In genomic region chr2:132676999-132677398, GRCh38 we compare ENCODE assay signal across 16 cellular contexts. TPM values are rescaled to one million over a fixed set of nuclear protein-coding genes. Genes with fewer than 3 reads are reported as not detected.
DNase-seq lines count a peak whose midpoint lies in the region; ATAC-seq, FAIRE-seq and TF ChIP-seq lines count a peak whose summit lies in the region.
"Had no signal": no experiment of that assay in that cellular context is flagged by ENCODE, and none has a peak within 500 bp of the region (broad histone marks: within the 10 kb centered on the region; RNA-seq: fewer than 3 reads in every experiment).

No MANE protein-coding gene starts in this region.

- H3K4me3 ChIP-seq in endothelial cell of umbilical vein (replicated peaks in 1 of 3; ENCODE audit: insufficient read depth in 1 of 3, low read depth in 1 of 3, low read length in 3 of 3): no peak overlapping the region
- H3K4me3 ChIP-seq: GM23338 had no signal

- ATAC-seq in stimulated activated naive B cell treated with anti-CD40 and anti-IgM and Interleukin-4, amounts not matched to agents 10 μg/mL and 1 μg/mL and 100 μg/mL, for 72 hours (replicated peaks): no peak
- ATAC-seq: GM23338, left ventricle myocardium superior, sciatic nerve had no signal

- peaks cover 10% of the 10 kb centered on the region for H3K4me1 ChIP-seq in endothelial cell of umbilical vein (ENCODE audit: control insufficient read depth, extremely low read depth, insufficient read depth, low read length)
- H3K4me1 ChIP-seq: BE2C had no signal

- H3K36me3 ChIP-seq in endothelial cell of umbilical vein (ENCODE audit: control insufficient read depth in 2 of 2, extremely low read depth in 1 of 2, insufficient read depth in 2 of 2, low read length in 2 of 2): no peaks in the 10 kb centered on the region
- H3K36me3 ChIP-seq: BE2C had no signal

- no peaks in the 10 kb centered on the region for H3K9me3 ChIP-seq in endothelial cell of umbilical vein (replicated peaks; ENCODE audit: control insufficient read depth, insufficient read depth, low read length)
- H3K9me3 ChIP-seq: BE2C had no signal

- no peak overlapping the region for H3K4me2 ChIP-seq in endothelial cell of umbilical vein (ENCODE audit: insufficient read depth, low read length)
- H3K4me2 ChIP-seq: GM23338 had no signal

- intact Hi-C loops in endothelial cell of umbilical vein (cut with micrococcal nuclease): no loop called here

- no TSS peak for BruUV-seq in endothelial cell of umbilical vein (replicated peaks; lab: Mats Ljungman, UMichigan)

- no peak overlapping the region for H3K9ac ChIP-seq in endothelial cell of umbilical vein (replicated peaks; ENCODE audit: extremely low read depth, insufficient read depth, low read length)

- no peaks in the 10 kb centered on the region for H3K4me1 Mint-ChIP-seq in stimulated activated naive B cell treated with anti-CD40 and anti-IgM and Interleukin-4, amounts not matched to agents 10 μg/mL and 1 μg/mL and 100 μg/mL, for 72 hours
- H3K4me1 Mint-ChIP-seq: GM23338 had no signal

- H3K9me1 ChIP-seq in endothelial cell of umbilical vein (replicated peaks; ENCODE audit: control insufficient read depth, extremely low read depth, insufficient read depth, low read length): no peaks in the 10 kb centered on the region

- no peak for TF ChIP-seq POLR2A in endothelial cell of umbilical vein (IDR thresholded peaks at IDR 0.05; ENCODE audit: low read depth, low read length)

- DNase-seq in A172 (ENCODE audit: low spot score): peak; percentile 10
- DNase-seq in OCI-M1 (lab: John Stamatoyannopoulos, UW): peak; percentile 3
- peak; percentile 22 for DNase-seq in endothelial cell of umbilical vein (ENCODE audit: low read depth, low spot score)
- no peak for DNase-seq in SKM-1 (lab: John Stamatoyannopoulos, UW; ENCODE audit: unreplicated experiment)
- DNase-seq in NCI-H1417 treated with DMSO at 0.1 percent for 48 hours (lab: John Stamatoyannopoulos, UW): no peak
- DNase-seq in stimulated activated naive B cell treated with anti-CD40 and anti-IgM and Interleukin-4, amounts not matched to agents 10 μg/mL and 1 μg/mL and 100 μg/mL, for 72 hours: no peak
- DNase-seq in occipital lobe (lab: John Stamatoyannopoulos, UW): no peak
- DNase-seq: BE2C; left ventricle myocardium superior; nephron progenitor cell; stimulated activated CD4-positive, alpha-beta T cell treated with anti-CD3 and anti-CD28 coated beads, Interleukin-4, amount 100 ng/mL, for 4 hours; stimulated activated naive CD4-positive, alpha-beta T cell had no signal

- peaks cover 21 to 27% of the 10 kb centered on the region in 2 donors for H3K27me3 Mint-ChIP-seq in stimulated activated naive B cell treated with anti-CD40 and anti-IgM and Interleukin-4, amounts not matched to agents 10 μg/mL and 1 μg/mL and 100 μg/mL, for 72 hours

- dilution Hi-C loops in endothelial cell of umbilical vein (cut with MboI; ENCODE audit: extremely low pct_ligation_motif_present, low sequenced_read_pairs): no loop called here

- no peaks in the 10 kb centered on the region for H3K9me3 Mint-ChIP-seq in stimulated activated naive B cell treated with anti-CD40 and anti-IgM and Interleukin-4, amounts not matched to agents 10 μg/mL and 1 μg/mL and 100 μg/mL, for 72 hours
- H3K9me3 Mint-ChIP-seq: GM23338, nephron progenitor cell had no signal

- H3K79me2 ChIP-seq in endothelial cell of umbilical vein (ENCODE audit: control insufficient read depth, insufficient read depth, low read length): no peaks in the 10 kb centered on the region

- no peak overlapping the region for H3K4me3 Mint-ChIP-seq in stimulated activated naive B cell treated with anti-CD40 and anti-IgM and Interleukin-4, amounts not matched to agents 10 μg/mL and 1 μg/mL and 100 μg/mL, for 72 hours
- H3K4me3 Mint-ChIP-seq: GM23338, nephron progenitor cell had no signal

- FAIRE-seq in endothelial cell of umbilical vein (lab: Jason Lieb, UNC): peak; percentile 8
- FAIRE-seq: endometrium had no signal

- no peak overlapping the region for H3K27ac Mint-ChIP-seq in stimulated activated naive B cell treated with anti-CD40 and anti-IgM and Interleukin-4, amounts not matched to agents 10 μg/mL and 1 μg/mL and 100 μg/mL, for 72 hours
- H3K27ac Mint-ChIP-seq: GM23338, nephron progenitor cell had no signal

- no peak overlapping the region for H3K27ac ChIP-seq in endothelial cell of umbilical vein (ENCODE audit: insufficient read depth, low read depth, low read length)

- CTCF ChIA-PET in endothelial cell of umbilical vein (lab: Charles Lee): interaction anchor here (0.7 to 2.1 kb wide), 10 partner anchors 14 to 1167 kb away, joined by 3 to 13 read pairs (median 4); no protein-coding TSS in a partner anchor

- no peaks in the 10 kb centered on the region for H3K36me3 Mint-ChIP-seq in stimulated activated naive B cell treated with anti-CD40 and anti-IgM and Interleukin-4, amounts not matched to agents 10 μg/mL and 1 μg/mL and 100 μg/mL, for 72 hours

- TF ChIP-seq CTCF in GM12873 (IDR thresholded peaks at IDR 0.05; ENCODE audit: insufficient read depth, low read depth, low read length, missing control alignments) (peak; percentile 5), endothelial cell of umbilical vein (IDR thresholded peaks at IDR 0.05; ENCODE audit: extremely low read depth in 1 of 2, insufficient read depth in 1 of 2, low read depth in 1 of 2, low read length in 2 of 2) (no peak)

- no peaks in the 10 kb centered on the region for H3K27me3 ChIP-seq in endothelial cell of umbilical vein (ENCODE audit: control insufficient read depth in 2 of 2, insufficient read depth in 2 of 2, low read length in 2 of 2)
- H3K27me3 ChIP-seq: BE2C had no signal

- POLR2A ChIA-PET in endothelial cell of umbilical vein (lab: Charles Lee): no interaction called here

- H2AFZ ChIP-seq in endothelial cell of umbilical vein (ENCODE audit: low read depth, low read length): no peak overlapping the region
- H2AFZ ChIP-seq: GM23338 had no signal

- H4K20me1 ChIP-seq in endothelial cell of umbilical vein (replicated peaks; ENCODE audit: control insufficient read depth, extremely low read depth, insufficient read depth, low read length): no peaks in the 10 kb centered on the region

TF ChIP-seq in endothelial cell of umbilical vein, 7 proteins besides CTCF, POLR2A, EP300 and RAD21:
- TF ChIP-seq GATA2 (IDR thresholded peaks at IDR 0.05; ENCODE audit: insufficient read depth, insufficient read length, low read depth, low read length) (no peak), MAX (IDR thresholded peaks at IDR 0.05; ENCODE audit: insufficient read depth, insufficient read length) (no peak), EZH2 (IDR thresholded peaks at IDR 0.05; ENCODE audit: borderline replicate concordance, low read depth, low read length, severe bottlenecking) (no peak), FOS (IDR thresholded peaks at IDR 0.05; ENCODE audit: borderline replicate concordance, insufficient read depth, low read length) (no peak), POLR2AphosphoS5 (IDR thresholded peaks at IDR 0.05; ENCODE audit: insufficient read depth, low read depth, low read length) (no peak), MYC (IDR thresholded peaks at IDR 0.05; ENCODE audit: low read depth, low read length) (no peak), JUN (IDR thresholded peaks at IDR 0.05; ENCODE audit: borderline replicate concordance, insufficient read depth, insufficient read length, low read depth) (no peak)

RNA-seq across cellular contexts. Expression of gene LYPD1, which starts 7.0 kb away (rescaled TPM):
- total RNA-seq in A172 (2014; rRNA removed; shearing (Covaris generic)): 28.6 and 30.8 TPM in 2 replicates
- 59.0 and 76.6 TPM in 2 replicates for total RNA-seq in endothelial cell of umbilical vein
- polyA plus RNA-seq in endothelial cell of umbilical vein: 105 and 121 TPM in 2 replicates
- 122 and 125 TPM in 2 replicates for polyA plus RNA-seq in endothelial cell of umbilical vein (2011; cell fraction: cytosol; rRNA removed)
- polyA plus RNA-seq in endothelial cell of umbilical vein (2011; cell fraction: nucleus; rRNA removed): 52.4 and 59.6 TPM in 2 replicates
- polyA plus RNA-seq in endothelial cell of umbilical vein (2012): 17.8 and 39.9 TPM in 2 replicates
- polyA minus RNA-seq in endothelial cell of umbilical vein: 94.0 and 100 TPM in 2 replicates
- not detected for polyA minus RNA-seq in endothelial cell of umbilical vein (2011; cell fraction: cytosol; rRNA and poly(A)+ RNA removed)
- 18.0 and 20.8 TPM in 2 replicates for polyA minus RNA-seq in endothelial cell of umbilical vein (2011; cell fraction: nucleus; rRNA and poly(A)+ RNA removed)
- total RNA-seq in occipital lobe: 17.8 TPM
- total RNA-seq: left ventricle myocardium superior had no signal

Comparison
In these comparisons a context has a peak if more than half of its experiments do, and no peak if none do; other contexts are left out.
1. DNase-seq: peak in A172 (single experiment), OCI-M1 (single experiment) and endothelial cell of umbilical vein (single experiment); none in SKM-1 (single experiment), NCI-H1417 treated with DMSO at 0.1 percent for 48 hours (single experiment), stimulated activated naive B cell treated with anti-CD40 and anti-IgM and Interleukin-4, amounts not matched to agents 10 μg/mL and 1 μg/mL and 100 μg/mL, for 72 hours (single experiment) and occipital lobe (single experiment).